Comparison of ENCODE assay signal across 1 cellular context in the genomic region with DNA sequence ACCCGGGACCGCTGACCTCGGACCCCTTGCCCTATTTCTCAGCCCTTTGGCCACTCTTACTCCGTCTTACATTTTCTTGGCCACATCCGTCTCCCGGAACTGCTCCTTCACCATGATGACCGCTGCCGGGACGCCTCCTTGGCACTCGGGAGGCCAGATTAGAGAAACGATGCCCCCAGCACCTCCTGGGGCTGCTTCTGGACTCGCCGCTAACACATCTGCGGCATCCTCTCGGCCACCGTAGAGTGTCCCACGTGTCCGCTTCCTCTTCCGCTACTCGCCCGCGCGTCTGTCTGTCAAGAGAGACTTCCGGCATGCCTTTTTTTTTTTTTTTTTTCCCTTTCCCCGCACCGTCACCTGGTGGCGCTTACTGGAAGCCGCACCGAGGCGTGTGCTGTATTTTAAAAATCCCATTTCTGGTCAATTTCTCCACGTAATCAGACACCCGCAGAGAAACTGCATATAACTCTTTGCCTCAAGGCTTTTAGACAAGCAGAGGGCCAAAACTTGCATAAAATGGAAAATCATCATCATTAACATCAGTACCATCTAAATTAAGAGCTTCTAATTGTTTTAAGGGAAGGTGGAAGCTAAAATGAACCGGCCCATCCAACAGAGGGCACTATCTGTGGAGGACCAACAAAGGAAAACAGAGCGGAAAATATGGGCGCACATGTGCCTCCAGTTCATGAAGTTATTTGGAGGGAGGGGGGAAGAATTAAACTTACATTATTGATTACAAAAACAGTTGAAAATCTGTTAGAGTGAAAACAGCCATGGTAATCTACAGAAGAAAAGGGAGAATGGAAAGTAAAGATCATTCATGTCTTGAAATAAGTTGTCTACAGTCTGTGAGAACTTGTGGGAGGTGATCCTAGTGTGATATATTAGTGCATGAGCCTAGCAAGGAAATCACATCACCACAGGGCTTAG.
A peak's percentile ranks its signal among the peaks of the same experiment; 100 is the strongest.
TF ChIP-seq lines count a peak whose summit lies in the region.

Gene POLR3A, minus strand, starts transcription at position 222 of the 933 bp plus-strand sequence. Its CDS starts 108 bp downstream, at position 114.

TF ChIP-seq in HepG2, 621 proteins besides CTCF, POLR2A, EP300 and RAD21 (continued from another document and continues in another):
- TF ChIP-seq, protein P1, sequence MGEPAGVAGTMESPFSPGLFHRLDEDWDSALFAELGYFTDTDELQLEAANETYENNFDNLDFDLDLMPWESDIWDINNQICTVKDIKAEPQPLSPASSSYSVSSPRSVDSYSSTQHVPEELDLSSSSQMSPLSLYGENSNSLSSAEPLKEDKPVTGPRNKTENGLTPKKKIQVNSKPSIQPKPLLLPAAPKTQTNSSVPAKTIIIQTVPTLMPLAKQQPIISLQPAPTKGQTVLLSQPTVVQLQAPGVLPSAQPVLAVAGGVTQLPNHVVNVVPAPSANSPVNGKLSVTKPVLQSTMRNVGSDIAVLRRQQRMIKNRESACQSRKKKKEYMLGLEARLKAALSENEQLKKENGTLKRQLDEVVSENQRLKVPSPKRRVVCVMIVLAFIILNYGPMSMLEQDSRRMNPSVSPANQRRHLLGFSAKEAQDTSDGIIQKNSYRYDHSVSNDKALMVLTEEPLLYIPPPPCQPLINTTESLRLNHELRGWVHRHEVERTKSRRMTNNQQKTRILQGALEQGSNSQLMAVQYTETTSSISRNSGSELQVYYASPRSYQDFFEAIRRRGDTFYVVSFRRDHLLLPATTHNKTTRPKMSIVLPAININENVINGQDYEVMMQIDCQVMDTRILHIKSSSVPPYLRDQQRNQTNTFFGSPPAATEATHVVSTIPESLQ (CRISPR knock-in tag; conservative IDR thresholded peaks at IDR 0.05): no peak
- TF ChIP-seq NBN (conservative IDR thresholded peaks at IDR 0.05): no peak
- no peak for TF ChIP-seq JUNB (CRISPR knock-in tag; IDR thresholded peaks at IDR 0.05; ENCODE audit: borderline replicate concordance)
- no peak for TF ChIP-seq TCF12 (IDR thresholded peaks at IDR 0.05)
- TF ChIP-seq TCF12 (CRISPR knock-in tag; IDR thresholded peaks at IDR 0.05): no peak
- no peak for TF ChIP-seq HNRNPUL1 (IDR thresholded peaks at IDR 0.05; ENCODE audit: low read depth, low read length)
- TF ChIP-seq HCFC1 (IDR thresholded peaks at IDR 0.05; ENCODE audit: low read depth, low read length): peak; percentile 48; the same call in 1 of the 2 replicates
- TF ChIP-seq, protein P2, sequence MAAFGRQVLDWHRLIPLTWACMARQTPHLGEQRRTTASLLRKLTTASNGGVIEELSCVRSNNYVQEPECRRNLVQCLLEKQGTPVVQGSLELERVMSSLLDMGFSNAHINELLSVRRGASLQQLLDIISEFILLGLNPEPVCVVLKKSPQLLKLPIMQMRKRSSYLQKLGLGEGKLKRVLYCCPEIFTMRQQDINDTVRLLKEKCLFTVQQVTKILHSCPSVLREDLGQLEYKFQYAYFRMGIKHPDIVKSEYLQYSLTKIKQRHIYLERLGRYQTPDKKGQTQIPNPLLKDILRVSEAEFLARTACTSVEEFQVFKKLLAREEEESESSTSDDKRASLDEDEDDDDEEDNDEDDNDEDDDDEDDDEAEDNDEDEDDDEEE (CRISPR knock-in tag; IDR thresholded peaks at IDR 0.05): no peak
- no peak for TF ChIP-seq ZNF326 (CRISPR knock-in tag; IDR thresholded peaks at IDR 0.05; ENCODE audit: borderline replicate concordance)
- TF ChIP-seq, protein P3, sequence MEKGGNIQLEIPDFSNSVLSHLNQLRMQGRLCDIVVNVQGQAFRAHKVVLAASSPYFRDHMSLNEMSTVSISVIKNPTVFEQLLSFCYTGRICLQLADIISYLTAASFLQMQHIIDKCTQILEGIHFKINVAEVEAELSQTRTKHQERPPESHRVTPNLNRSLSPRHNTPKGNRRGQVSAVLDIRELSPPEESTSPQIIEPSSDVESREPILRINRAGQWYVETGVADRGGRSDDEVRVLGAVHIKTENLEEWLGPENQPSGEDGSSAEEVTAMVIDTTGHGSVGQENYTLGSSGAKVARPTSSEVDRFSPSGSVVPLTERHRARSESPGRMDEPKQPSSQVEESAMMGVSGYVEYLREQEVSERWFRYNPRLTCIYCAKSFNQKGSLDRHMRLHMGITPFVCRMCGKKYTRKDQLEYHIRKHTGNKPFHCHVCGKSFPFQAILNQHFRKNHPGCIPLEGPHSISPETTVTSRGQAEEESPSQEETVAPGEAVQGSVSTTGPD (CRISPR knock-in tag; IDR thresholded peaks at IDR 0.05): no peak
- TF ChIP-seq ZNF343 (CRISPR knock-in tag; IDR thresholded peaks at IDR 0.05): no peak
- TF ChIP-seq ZBTB21 (CRISPR knock-in tag; IDR thresholded peaks at IDR 0.05): no peak
- TF ChIP-seq ZNF510 (CRISPR knock-in tag; IDR thresholded peaks at IDR 0.05; ENCODE audit: low read depth): no peak
- TF ChIP-seq ZNF530 (CRISPR knock-in tag; IDR thresholded peaks at IDR 0.05; ENCODE audit: low read depth): no peak
- 0 out of 2 replicates have a peak, but pooled peaks have one; percentile 55 for TF ChIP-seq BRCA1 (CRISPR knock-in tag; IDR thresholded peaks at IDR 0.05)
- no peak for TF ChIP-seq ZNF367 (CRISPR knock-in tag; IDR thresholded peaks at IDR 0.05; ENCODE audit: borderline replicate concordance)
- TF ChIP-seq, protein P4, sequence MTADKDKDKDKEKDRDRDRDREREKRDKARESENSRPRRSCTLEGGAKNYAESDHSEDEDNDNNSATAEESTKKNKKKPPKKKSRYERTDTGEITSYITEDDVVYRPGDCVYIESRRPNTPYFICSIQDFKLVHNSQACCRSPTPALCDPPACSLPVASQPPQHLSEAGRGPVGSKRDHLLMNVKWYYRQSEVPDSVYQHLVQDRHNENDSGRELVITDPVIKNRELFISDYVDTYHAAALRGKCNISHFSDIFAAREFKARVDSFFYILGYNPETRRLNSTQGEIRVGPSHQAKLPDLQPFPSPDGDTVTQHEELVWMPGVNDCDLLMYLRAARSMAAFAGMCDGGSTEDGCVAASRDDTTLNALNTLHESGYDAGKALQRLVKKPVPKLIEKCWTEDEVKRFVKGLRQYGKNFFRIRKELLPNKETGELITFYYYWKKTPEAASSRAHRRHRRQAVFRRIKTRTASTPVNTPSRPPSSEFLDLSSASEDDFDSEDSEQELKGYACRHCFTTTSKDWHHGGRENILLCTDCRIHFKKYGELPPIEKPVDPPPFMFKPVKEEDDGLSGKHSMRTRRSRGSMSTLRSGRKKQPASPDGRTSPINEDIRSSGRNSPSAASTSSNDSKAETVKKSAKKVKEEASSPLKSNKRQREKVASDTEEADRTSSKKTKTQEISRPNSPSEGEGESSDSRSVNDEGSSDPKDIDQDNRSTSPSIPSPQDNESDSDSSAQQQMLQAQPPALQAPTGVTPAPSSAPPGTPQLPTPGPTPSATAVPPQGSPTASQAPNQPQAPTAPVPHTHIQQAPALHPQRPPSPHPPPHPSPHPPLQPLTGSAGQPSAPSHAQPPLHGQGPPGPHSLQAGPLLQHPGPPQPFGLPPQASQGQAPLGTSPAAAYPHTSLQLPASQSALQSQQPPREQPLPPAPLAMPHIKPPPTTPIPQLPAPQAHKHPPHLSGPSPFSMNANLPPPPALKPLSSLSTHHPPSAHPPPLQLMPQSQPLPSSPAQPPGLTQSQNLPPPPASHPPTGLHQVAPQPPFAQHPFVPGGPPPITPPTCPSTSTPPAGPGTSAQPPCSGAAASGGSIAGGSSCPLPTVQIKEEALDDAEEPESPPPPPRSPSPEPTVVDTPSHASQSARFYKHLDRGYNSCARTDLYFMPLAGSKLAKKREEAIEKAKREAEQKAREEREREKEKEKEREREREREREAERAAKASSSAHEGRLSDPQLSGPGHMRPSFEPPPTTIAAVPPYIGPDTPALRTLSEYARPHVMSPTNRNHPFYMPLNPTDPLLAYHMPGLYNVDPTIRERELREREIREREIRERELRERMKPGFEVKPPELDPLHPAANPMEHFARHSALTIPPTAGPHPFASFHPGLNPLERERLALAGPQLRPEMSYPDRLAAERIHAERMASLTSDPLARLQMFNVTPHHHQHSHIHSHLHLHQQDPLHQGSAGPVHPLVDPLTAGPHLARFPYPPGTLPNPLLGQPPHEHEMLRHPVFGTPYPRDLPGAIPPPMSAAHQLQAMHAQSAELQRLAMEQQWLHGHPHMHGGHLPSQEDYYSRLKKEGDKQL (CRISPR knock-in tag; IDR thresholded peaks at IDR 0.05; ENCODE audit: low read depth): no peak
- no peak for TF ChIP-seq ZNF784 (CRISPR knock-in tag; IDR thresholded peaks at IDR 0.05; ENCODE audit: borderline replicate concordance)
- no peak for TF ChIP-seq ZFP37 (CRISPR knock-in tag; IDR thresholded peaks at IDR 0.05; ENCODE audit: borderline replicate concordance)
- TF ChIP-seq CBX2 (IDR thresholded peaks at IDR 0.05; ENCODE audit: low read depth, low read length): no peak
- TF ChIP-seq CBX2 (CRISPR knock-in tag; IDR thresholded peaks at IDR 0.05; ENCODE audit: low read depth): no peak
- 0 out of 2 replicates have a peak, but pooled peaks have one; percentile 11 for TF ChIP-seq ZNF331 (CRISPR knock-in tag; IDR thresholded peaks at IDR 0.05)
- TF ChIP-seq GFI1 (CRISPR knock-in tag; IDR thresholded peaks at IDR 0.05; ENCODE audit: borderline replicate concordance): no peak; the same call in 1 of the 2 replicates
- peak; percentile 28 for TF ChIP-seq ZNF792 (CRISPR knock-in tag; IDR thresholded peaks at IDR 0.05)
- TF ChIP-seq CAMTA2 (CRISPR knock-in tag; IDR thresholded peaks at IDR 0.05; ENCODE audit: borderline replicate concordance): peak; percentile 86; the same call in 1 of the 2 replicates
- 0 out of 2 replicates have a peak, but pooled peaks have one; percentile 39 for TF ChIP-seq RELA (CRISPR knock-in tag; IDR thresholded peaks at IDR 0.05)
- TF ChIP-seq SALL2 (CRISPR knock-in tag; IDR thresholded peaks at IDR 0.05): peak; percentile 73; the same call in 1 of the 2 replicates
- TF ChIP-seq SNAPC2 (CRISPR knock-in tag; IDR thresholded peaks at IDR 0.05): no peak
- TF ChIP-seq ZNF136 (CRISPR knock-in tag; IDR thresholded peaks at IDR 0.05; ENCODE audit: low read depth): no peak; the same call in 1 of the 2 replicates
- TF ChIP-seq ZSCAN25 (CRISPR knock-in tag; IDR thresholded peaks at IDR 0.05): no peak
- no peak for TF ChIP-seq PCBP1 (IDR thresholded peaks at IDR 0.05; ENCODE audit: borderline replicate concordance, low read depth, low read length)
- TF ChIP-seq, protein P5, sequence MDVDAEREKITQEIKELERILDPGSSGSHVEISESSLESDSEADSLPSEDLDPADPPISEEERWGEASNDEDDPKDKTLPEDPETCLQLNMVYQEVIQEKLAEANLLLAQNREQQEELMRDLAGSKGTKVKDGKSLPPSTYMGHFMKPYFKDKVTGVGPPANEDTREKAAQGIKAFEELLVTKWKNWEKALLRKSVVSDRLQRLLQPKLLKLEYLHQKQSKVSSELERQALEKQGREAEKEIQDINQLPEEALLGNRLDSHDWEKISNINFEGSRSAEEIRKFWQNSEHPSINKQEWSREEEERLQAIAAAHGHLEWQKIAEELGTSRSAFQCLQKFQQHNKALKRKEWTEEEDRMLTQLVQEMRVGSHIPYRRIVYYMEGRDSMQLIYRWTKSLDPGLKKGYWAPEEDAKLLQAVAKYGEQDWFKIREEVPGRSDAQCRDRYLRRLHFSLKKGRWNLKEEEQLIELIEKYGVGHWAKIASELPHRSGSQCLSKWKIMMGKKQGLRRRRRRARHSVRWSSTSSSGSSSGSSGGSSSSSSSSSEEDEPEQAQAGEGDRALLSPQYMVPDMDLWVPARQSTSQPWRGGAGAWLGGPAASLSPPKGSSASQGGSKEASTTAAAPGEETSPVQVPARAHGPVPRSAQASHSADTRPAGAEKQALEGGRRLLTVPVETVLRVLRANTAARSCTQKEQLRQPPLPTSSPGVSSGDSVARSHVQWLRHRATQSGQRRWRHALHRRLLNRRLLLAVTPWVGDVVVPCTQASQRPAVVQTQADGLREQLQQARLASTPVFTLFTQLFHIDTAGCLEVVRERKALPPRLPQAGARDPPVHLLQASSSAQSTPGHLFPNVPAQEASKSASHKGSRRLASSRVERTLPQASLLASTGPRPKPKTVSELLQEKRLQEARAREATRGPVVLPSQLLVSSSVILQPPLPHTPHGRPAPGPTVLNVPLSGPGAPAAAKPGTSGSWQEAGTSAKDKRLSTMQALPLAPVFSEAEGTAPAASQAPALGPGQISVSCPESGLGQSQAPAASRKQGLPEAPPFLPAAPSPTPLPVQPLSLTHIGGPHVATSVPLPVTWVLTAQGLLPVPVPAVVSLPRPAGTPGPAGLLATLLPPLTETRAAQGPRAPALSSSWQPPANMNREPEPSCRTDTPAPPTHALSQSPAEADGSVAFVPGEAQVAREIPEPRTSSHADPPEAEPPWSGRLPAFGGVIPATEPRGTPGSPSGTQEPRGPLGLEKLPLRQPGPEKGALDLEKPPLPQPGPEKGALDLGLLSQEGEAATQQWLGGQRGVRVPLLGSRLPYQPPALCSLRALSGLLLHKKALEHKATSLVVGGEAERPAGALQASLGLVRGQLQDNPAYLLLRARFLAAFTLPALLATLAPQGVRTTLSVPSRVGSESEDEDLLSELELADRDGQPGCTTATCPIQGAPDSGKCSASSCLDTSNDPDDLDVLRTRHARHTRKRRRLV (CRISPR knock-in tag; IDR thresholded peaks at IDR 0.05): 0 out of 2 replicates have a peak, but pooled peaks have one; percentile 32
- TF ChIP-seq IKZF1 (IDR thresholded peaks at IDR 0.05): no peak
- 0 out of 2 replicates have a peak, but pooled peaks have one; percentile 8 for TF ChIP-seq FOXA3 (CRISPR knock-in tag; IDR thresholded peaks at IDR 0.05)
- peak; percentile 33; the same call in 1 of the 2 replicates for TF ChIP-seq HDAC2 (CRISPR knock-in tag; IDR thresholded peaks at IDR 0.05)
- TF ChIP-seq HOXA9 (CRISPR knock-in tag; IDR thresholded peaks at IDR 0.05; ENCODE audit: borderline replicate concordance): no peak; the same call in 1 of the 2 replicates
- TF ChIP-seq, protein P6, sequence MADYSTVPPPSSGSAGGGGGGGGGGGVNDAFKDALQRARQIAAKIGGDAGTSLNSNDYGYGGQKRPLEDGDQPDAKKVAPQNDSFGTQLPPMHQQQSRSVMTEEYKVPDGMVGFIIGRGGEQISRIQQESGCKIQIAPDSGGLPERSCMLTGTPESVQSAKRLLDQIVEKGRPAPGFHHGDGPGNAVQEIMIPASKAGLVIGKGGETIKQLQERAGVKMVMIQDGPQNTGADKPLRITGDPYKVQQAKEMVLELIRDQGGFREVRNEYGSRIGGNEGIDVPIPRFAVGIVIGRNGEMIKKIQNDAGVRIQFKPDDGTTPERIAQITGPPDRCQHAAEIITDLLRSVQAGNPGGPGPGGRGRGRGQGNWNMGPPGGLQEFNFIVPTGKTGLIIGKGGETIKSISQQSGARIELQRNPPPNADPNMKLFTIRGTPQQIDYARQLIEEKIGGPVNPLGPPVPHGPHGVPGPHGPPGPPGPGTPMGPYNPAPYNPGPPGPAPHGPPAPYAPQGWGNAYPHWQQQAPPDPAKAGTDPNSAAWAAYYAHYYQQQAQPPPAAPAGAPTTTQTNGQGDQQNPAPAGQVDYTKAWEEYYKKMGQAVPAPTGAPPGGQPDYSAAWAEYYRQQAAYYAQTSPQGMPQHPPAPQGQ (CRISPR knock-in tag; IDR thresholded peaks at IDR 0.05; ENCODE audit: borderline replicate concordance): no peak
